In the genomic region with DNA sequence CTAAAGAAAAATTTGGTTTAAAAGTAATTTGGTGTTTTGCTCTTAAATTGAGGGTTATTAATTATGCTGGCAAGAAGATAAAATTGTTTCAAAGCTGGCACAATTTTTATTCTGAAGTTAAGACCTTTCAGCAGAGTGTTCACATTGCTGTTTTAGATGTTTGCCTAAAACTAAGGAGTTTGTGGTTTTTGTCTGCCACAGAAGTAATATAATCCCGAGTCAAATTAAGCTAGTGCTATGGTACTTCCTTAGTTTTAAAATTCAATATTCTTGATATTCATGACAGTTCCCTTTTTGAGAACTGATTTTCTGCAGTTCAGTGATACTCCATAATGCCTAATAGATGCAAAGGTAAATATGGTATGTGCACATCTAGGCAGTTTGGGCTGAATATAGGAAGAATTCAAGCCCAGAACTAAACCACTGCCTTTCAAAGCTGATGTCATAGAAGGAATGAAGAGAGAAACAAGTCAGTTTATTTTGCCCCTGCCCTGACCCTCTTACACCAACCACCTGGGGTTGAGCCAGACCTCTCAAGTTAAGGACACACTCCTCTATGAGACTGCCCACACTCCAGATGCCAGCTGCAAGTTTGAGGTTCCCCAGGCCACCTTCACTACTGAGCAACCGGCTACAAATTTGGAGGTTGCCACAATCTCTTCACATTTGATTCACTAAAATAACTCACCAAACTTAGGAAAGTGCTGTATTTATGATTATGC, we compare ENCODE assay signal across 13 cellular contexts. TPM values are rescaled to one million over a fixed set of nuclear protein-coding genes. Genes with fewer than 3 reads are reported as not detected.
"Had no signal": no experiment of that assay in that cellular context is flagged by ENCODE, and none has a peak within 500 bp of the region (broad histone marks: within the 10 kb centered on the region; RNA-seq: fewer than 3 reads in every experiment).

No MANE protein-coding gene starts in this region.

- DNase-seq: activated CD4-positive, alpha-beta T cell treated with anti-CD3 and anti-CD28 coated beads, Interleukin-2, amount 50 U/mL, for 4 hours; activated gamma-delta T cell; dermis blood vessel endothelial cell; effector memory CD4-positive, alpha-beta T cell; foreskin keratinocyte; head of caudate nucleus; occipital lobe; retina; stimulated activated CD4-positive, alpha-beta T cell treated with anti-CD3 and anti-CD28 coated beads, Interleukin-12 subunit alpha, Interleukin-12 subunit beta, amount 100 ng/mL, for 4 hours; stimulated activated CD4-positive, alpha-beta T cell treated with anti-CD3 and anti-CD28 coated beads, Interleukin-1b, Interleukin-23, amount 100 ng/mL, for 48 hours; stimulated activated CD8-positive, alpha-beta memory T cell treated with anti-CD3 and anti-CD28 coated beads, Interleukin-4, amount 100 ng/mL, for 48 hours; stimulated activated naive CD4-positive, alpha-beta T cell had no signal

- H3K4me1 ChIP-seq: foreskin keratinocyte had no signal

- H3K27me3 ChIP-seq: foreskin keratinocyte had no signal

- H3K27ac ChIP-seq: foreskin keratinocyte had no signal

- ATAC-seq: foreskin keratinocyte had no signal

RNA-seq across cellular contexts. Expression of a gene that starts 32.1 kb away (rescaled TPM):
- total RNA-seq: activated CD8-positive, alpha-beta memory T cell treated with anti-CD3 and anti-CD28 coated beads for 36 hours had no signal
